ENCODE assay signal across 16 cellular contexts in the genomic region with DNA sequence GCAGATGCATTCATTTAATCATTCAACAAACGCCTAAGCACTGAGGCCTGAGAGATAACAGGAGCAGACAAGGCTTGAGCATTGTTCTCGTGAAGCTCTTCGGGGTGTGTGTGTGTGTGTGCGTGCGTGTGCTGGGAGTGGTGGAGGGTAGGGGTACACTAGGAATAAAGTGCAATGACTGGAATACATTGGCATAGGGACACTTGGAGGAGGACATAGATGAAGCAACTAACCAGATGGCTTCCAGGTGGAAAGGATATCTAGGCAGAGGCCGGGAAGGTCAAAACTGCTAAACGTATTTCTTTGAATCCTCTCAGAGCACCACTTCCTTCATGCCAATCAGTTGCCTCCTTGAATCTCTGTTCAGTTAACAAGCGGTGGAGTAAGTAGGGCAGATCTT. TPM values are rescaled to one million over a fixed set of nuclear protein-coding genes. Genes with fewer than 3 reads are reported as not detected.
"Had no signal": no experiment of that assay in that cellular context is flagged by ENCODE, and none has a peak within 500 bp of the region (broad histone marks: within the 10 kb centered on the region; RNA-seq: fewer than 3 reads in every experiment).

No MANE protein-coding gene starts in this region.

- H3K4me1 Mint-ChIP-seq: natural killer cell, WTC11 had no signal

- H3K9me3 Mint-ChIP-seq: activated naive CD8-positive, alpha-beta T cell treated with anti-CD3 and anti-CD28 coated beads, Interleukin-2, amount 50 U/mL, for 24 hours; natural killer cell; WTC11 had no signal

- H3K4me3 Mint-ChIP-seq: activated naive CD8-positive, alpha-beta T cell treated with anti-CD3 and anti-CD28 coated beads, Interleukin-2, amount 50 U/mL, for 24 hours; natural killer cell; WTC11 had no signal

- DNase-seq: activated naive CD8-positive, alpha-beta T cell treated with anti-CD3 and anti-CD28 coated beads, Interleukin-2, amount 50 U/mL, for 24 hours; cortex of kidney; effector CD4-positive, alpha-beta T cell; esophagus squamous epithelium; kidney glomerular epithelial cell; mesenchymal stem cell; natural killer cell; occipital lobe; right cardiac atrium; stimulated activated CD4-positive, alpha-beta T cell treated with anti-CD3 and anti-CD28 coated beads, Interleukin-4, amount 100 ng/mL, for 24 hours; stimulated activated naive CD4-positive, alpha-beta T cell; tibial artery had no signal

- H3K27ac Mint-ChIP-seq: activated naive CD8-positive, alpha-beta T cell treated with anti-CD3 and anti-CD28 coated beads, Interleukin-2, amount 50 U/mL, for 24 hours; natural killer cell; progenitor cell of endocrine pancreas; WTC11 had no signal

- ATAC-seq: activated naive CD8-positive, alpha-beta T cell treated with anti-CD3 and anti-CD28 coated beads, Interleukin-2, amount 50 U/mL, for 24 hours; natural killer cell; right cardiac atrium; SK-N-SH treated with all-trans-retinoic acid at 6 μM for 48 hours; WTC11 had no signal

- H3K36me3 Mint-ChIP-seq: natural killer cell, WTC11 had no signal

- H3K27me3 Mint-ChIP-seq: progenitor cell of endocrine pancreas had no signal

RNA-seq across cellular contexts. Expression of a gene that starts 13.6 kb away (rescaled TPM):
- total RNA-seq: fibroblast of villous mesenchyme, natural killer cell, progenitor cell of endocrine pancreas had no signal
